ENCODE assay signal across 9 cellular contexts in genomic region chr6:13383280-13384163, GRCh38. TPM values are rescaled to one million over a fixed set of nuclear protein-coding genes. Genes with fewer than 3 reads are reported as not detected.
A peak's percentile ranks its signal among the peaks of the same experiment; 100 is the strongest.
DNase-seq lines count a peak whose midpoint lies in the region; ATAC-seq and TF ChIP-seq lines count a peak whose summit lies in the region.
"Had no signal": no experiment of that assay in that cellular context is flagged by ENCODE, and none has a peak within 500 bp of the region (broad histone marks: within the 10 kb centered on the region; RNA-seq: fewer than 3 reads in every experiment).

No MANE protein-coding gene starts in this region.

- H3K27ac ChIP-seq in right atrium auricular region (peak overlapping the region in 1 of 2 donors; percentile 48), Karpas-422 (ENCODE audit: low read length) (no peak overlapping the region)

- H3K9me2 ChIP-seq in Karpas-422 (replicated peaks; ENCODE audit: insufficient read depth, low read length) = no peaks in the 10 kb centered on the region

- peak overlapping the region; percentile 66 for H3K27ac Mint-ChIP-seq in stimulated activated memory B cell treated with anti-CD40 and anti-IgM and Interleukin-4, amounts not matched to agents 10 μg/mL and 1 μg/mL and 100 μg/mL, for 72 hours

- no peak overlapping the region for H3K4me3 Mint-ChIP-seq in stimulated activated memory B cell treated with anti-CD40 and anti-IgM and Interleukin-4, amounts not matched to agents 10 μg/mL and 1 μg/mL and 100 μg/mL, for 72 hours

- no peak overlapping the region for H3K4me2 ChIP-seq in Karpas-422 (ENCODE audit: low read depth, low read length, poor library complexity, severe bottlenecking)

- H3K9me3 Mint-ChIP-seq in stimulated activated memory B cell treated with anti-CD40 and anti-IgM and Interleukin-4, amounts not matched to agents 10 μg/mL and 1 μg/mL and 100 μg/mL, for 72 hours = no peaks in the 10 kb centered on the region

- no peak overlapping the region for H3K9ac ChIP-seq in Karpas-422 (ENCODE audit: low read length)

- H3K36me3 ChIP-seq in right atrium auricular region (no peaks in the 10 kb centered on the region), Karpas-422 (ENCODE audit: insufficient read depth, low read length) (0 out of 2 replicates have a peak, but pooled peaks cover 3% of the 10 kb centered on the region)
- H3K36me3 ChIP-seq: cardiac muscle cell had no signal

- peaks cover 5% of the 10 kb centered on the region for H3K36me3 Mint-ChIP-seq in stimulated activated memory B cell treated with anti-CD40 and anti-IgM and Interleukin-4, amounts not matched to agents 10 μg/mL and 1 μg/mL and 100 μg/mL, for 72 hours

- H3K4me1 Mint-ChIP-seq in stimulated activated memory B cell treated with anti-CD40 and anti-IgM and Interleukin-4, amounts not matched to agents 10 μg/mL and 1 μg/mL and 100 μg/mL, for 72 hours = peaks cover 58% of the 10 kb centered on the region

- intact Hi-C loops in Right ventricle myocardium inferior (cut with DNase I) = no loop called here

- peak in 1 of 2 donors; percentile 43 for TF ChIP-seq CTCF in right atrium auricular region (IDR thresholded peaks at IDR 0.05)

- no peaks in the 10 kb centered on the region for H3K27me3 Mint-ChIP-seq in stimulated activated memory B cell treated with anti-CD40 and anti-IgM and Interleukin-4, amounts not matched to agents 10 μg/mL and 1 μg/mL and 100 μg/mL, for 72 hours

- DNase-seq in Right ventricle myocardium inferior (ENCODE audit: missing footprints) (no peak), right atrium auricular region (ENCODE audit: low spot score) (no peak), NCI-H526 treated with DMSO at 0.1 percent for 48 hours (lab: John Stamatoyannopoulos, UW) (peak; percentile 44), fibroblast of gingiva (ENCODE audit: low read depth) (peak; percentile 73), Karpas-422 (no peak), COLO668 (lab: John Stamatoyannopoulos, UW; ENCODE audit: unreplicated experiment) (no peak)

- H3K4me1 ChIP-seq in right atrium auricular region (peaks cover 0 to 68% of the 10 kb centered on the region in 2 donors), Karpas-422 (ENCODE audit: low read length) (peaks cover 44% of the 10 kb centered on the region)

- H4K20me1 ChIP-seq in Karpas-422 (ENCODE audit: insufficient read depth, low read depth, low read length) = no peaks in the 10 kb centered on the region

- ATAC-seq in Right ventricle myocardium inferior (peak; percentile 7), HG02870 (IDR thresholded peaks at IDR 0.05; ENCODE audit: unreplicated experiment) (peak; percentile 87)
- ATAC-seq in stimulated activated memory B cell treated with anti-CD40 and anti-IgM and Interleukin-4, amounts not matched to agents 10 μg/mL and 1 μg/mL and 100 μg/mL, for 72 hours = peak; percentile 96

- peaks cover 34% of the 10 kb centered on the region for H3K79me2 ChIP-seq in Karpas-422 (ENCODE audit: low read length)

- no peaks in the 10 kb centered on the region for H3K27me3 ChIP-seq in right atrium auricular region
- H3K27me3 ChIP-seq in Karpas-422 (ENCODE audit: low read length) = no peaks in the 10 kb centered on the region
- H3K27me3 ChIP-seq: cardiac muscle cell had no signal

- H3K4me3 ChIP-seq in right atrium auricular region = no peak overlapping the region
- no peak overlapping the region for H3K4me3 ChIP-seq in Karpas-422 (ENCODE audit: low read length)
- H3K4me3 ChIP-seq: cardiac muscle cell had no signal

- no peak overlapping the region for H2AFZ ChIP-seq in Karpas-422 (ENCODE audit: low read length)

- no peaks in the 10 kb centered on the region for H3K9me3 ChIP-seq in right atrium auricular region
- no peaks in the 10 kb centered on the region for H3K9me3 ChIP-seq in Karpas-422 (ENCODE audit: low read length)

RNA-seq across cellular contexts. Expression of gene TBC1D7, which starts 55.2 kb away (rescaled TPM):
- 32.2 TPM for total RNA-seq in Right ventricle myocardium inferior
- 10 to 100 TPM; 15.0 to 27.0 TPM for total RNA-seq in right atrium auricular region
- total RNA-seq in Karpas-422 (2014; rRNA removed; shearing (Covaris generic); ENCODE audit: low replicate concordance) = 16.3 and 28.6 TPM in 2 replicates

Comparison
In these comparisons a context has a peak if more than half of its experiments do, and no peak if none do; other contexts are left out.
1. ATAC-seq: peak in every context shown above with its lines; median percentile 96 in stimulated activated memory B cell treated with anti-CD40 and anti-IgM and Interleukin-4, amounts not matched to agents 10 μg/mL and 1 μg/mL and 100 μg/mL, for 72 hours; 87 in HG02870; 7 in Right ventricle myocardium inferior.
2. DNase-seq: peak in NCI-H526 treated with DMSO at 0.1 percent for 48 hours (single experiment) and fibroblast of gingiva (single experiment); none in Right ventricle myocardium inferior (single experiment), right atrium auricular region (single experiment), Karpas-422 (single experiment) and COLO668 (single experiment).